ENCODE assay signal across 14 cellular contexts in the genomic region with DNA sequence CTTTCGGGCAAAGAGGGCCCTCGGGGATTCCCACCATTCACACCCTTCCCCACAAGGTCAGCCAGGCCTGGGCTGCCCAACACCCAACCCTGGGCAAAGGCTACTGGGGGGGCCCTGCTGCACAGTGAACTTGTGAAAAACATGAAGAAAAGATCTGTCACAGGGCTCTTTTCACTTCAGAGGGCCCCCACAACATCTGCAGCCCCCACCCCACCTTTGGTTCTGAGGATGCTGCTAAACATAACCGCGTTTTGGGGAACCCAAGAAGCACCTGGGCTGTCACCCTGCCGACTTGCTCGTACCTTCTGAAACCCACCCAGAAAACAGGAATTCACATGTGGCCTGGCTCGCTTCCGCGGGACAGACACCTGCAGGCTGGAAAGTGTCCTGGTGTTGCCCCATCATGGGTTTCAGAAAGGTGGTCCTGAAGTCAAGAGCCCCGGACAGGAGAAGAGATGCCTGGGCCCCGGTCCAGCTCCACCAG. TPM values are rescaled to one million over a fixed set of nuclear protein-coding genes. Genes with fewer than 3 reads are reported as not detected.
DNase-seq lines count a peak whose midpoint lies in the region; ATAC-seq and TF ChIP-seq lines count a peak whose summit lies in the region.
"Had no signal": no experiment of that assay in that cellular context is flagged by ENCODE, and none has a peak within 500 bp of the region (broad histone marks: within the 10 kb centered on the region; RNA-seq: fewer than 3 reads in every experiment).

No MANE protein-coding gene starts in this region.

- H2BK15ac ChIP-seq in neuronal stem cell (ENCODE audit: low read length) = no peak overlapping the region

- H3K4me3 Mint-ChIP-seq in CD14-positive monocyte = no peak overlapping the region
- peak overlapping the region; percentile 72 for H3K4me3 Mint-ChIP-seq in memory B cell

- no peak overlapping the region for H3K4me3 ChIP-seq in neuronal stem cell (ENCODE audit: low read length in 2 of 2)

- H3K9me3 ChIP-seq in neuronal stem cell (replicated peaks in 1 of 2; ENCODE audit: control insufficient read depth in 2 of 2, insufficient read depth in 1 of 2, low read depth in 1 of 2, low read length in 2 of 2) = no peaks in the 10 kb centered on the region

- no peak overlapping the region for H2AK5ac ChIP-seq in neuronal stem cell (ENCODE audit: low read depth, low read length)

- no CpG with 5 or more reads among the region's 11 CpGs for WGBS in neuronal stem cell (ENCODE audit: extremely low coverage in 2 of 2, insufficient read length in 2 of 2, insufficient replicate concordance in 1 of 2), 2 donors

- H2BK120ac ChIP-seq in neuronal stem cell (ENCODE audit: low read depth, low read length) = no peak overlapping the region

- H3K4me1 Mint-ChIP-seq in CD14-positive monocyte (peaks cover 73% of the 10 kb centered on the region), memory B cell (peaks cover 74% of the 10 kb centered on the region)

- DNase-seq in CD14-positive monocyte (ENCODE audit: low spot score) (peak; percentile 38), NAMALWA (ENCODE audit: low spot score) (peak; percentile 54), memory B cell (ENCODE audit: low spot score in 2 of 2) (no peak), GF-D8 (lab: John Stamatoyannopoulos, UW) (no peak), neuronal stem cell (ENCODE audit: low spot score) (no peak), NCI-H187 treated with DMSO at 0.1 percent for 48 hours (lab: John Stamatoyannopoulos, UW) (no peak)
- DNase-seq: anterior cingulate cortex, C1 segment of cervical spinal cord, MV-4-11, substantia nigra, T-helper 9 cell had no signal

- peaks cover 10 to 18% of the 10 kb centered on the region in 2 donors for H3K4me1 ChIP-seq in neuronal stem cell (ENCODE audit: control insufficient read depth in 2 of 2, insufficient read depth in 1 of 2, low read depth in 1 of 2, low read length in 2 of 2)

- H3K27me3 ChIP-seq in neuronal stem cell (ENCODE audit: control insufficient read depth in 3 of 3, insufficient read depth in 3 of 3, low read depth in 1 of 3, low read length in 3 of 3) = peaks cover 0 to 3% (median 0%) of the 10 kb centered on the region in 3 experiments

- H3K4me2 ChIP-seq in neuronal stem cell (ENCODE audit: insufficient read depth, low read length, poor library complexity, severe bottlenecking) = no peak overlapping the region

- intact Hi-C loops in CD14-positive monocyte (cut with micrococcal nuclease) = loop anchor here (2.0 to 5.0 kb wide), 2 partner anchors 19 to 34 kb away; no protein-coding TSS in a partner anchor

- H3K79me1 ChIP-seq in neuronal stem cell (ENCODE audit: low read depth, low read length) = no peaks in the 10 kb centered on the region

- no peak overlapping the region for H3K4ac ChIP-seq in neuronal stem cell (ENCODE audit: low read length)

- H3K23ac ChIP-seq in neuronal stem cell (ENCODE audit: low read depth, low read length, poor library complexity) = no peak overlapping the region

- H4K91ac ChIP-seq in neuronal stem cell (ENCODE audit: low read depth, low read length, poor library complexity) = no peak overlapping the region

- H3K9me3 Mint-ChIP-seq in CD14-positive monocyte (peaks cover 0 to 2% (median 0%) of the 10 kb centered on the region in 7 donors), memory B cell (no peaks in the 10 kb centered on the region)

- no peak overlapping the region for H3K18ac ChIP-seq in neuronal stem cell (ENCODE audit: low read length)

- no peak overlapping the region for H2AFZ ChIP-seq in neuronal stem cell (ENCODE audit: low read length)

- H3K36me3 Mint-ChIP-seq in CD14-positive monocyte (peaks cover 54 to 57% of the 10 kb centered on the region in 2 donors), memory B cell (peaks cover 26% of the 10 kb centered on the region)

- ATAC-seq in GM18511 (IDR thresholded peaks at IDR 0.05; ENCODE audit: unreplicated experiment) = peak; percentile 23
- ATAC-seq in memory B cell (ENCODE audit: low read depth) = peak; percentile 24
- ATAC-seq in HG03025 (IDR thresholded peaks at IDR 0.05; ENCODE audit: low FRiP score, unreplicated experiment) = no peak
- ATAC-seq: Panc1 had no signal

- H3K27me3 Mint-ChIP-seq in CD14-positive monocyte (ENCODE audit: low read depth in 3 of 3) (peaks cover 0 to 4% (median 0%) of the 10 kb centered on the region in 3 donors), memory B cell (no peaks in the 10 kb centered on the region)

- H4K8ac ChIP-seq in neuronal stem cell (ENCODE audit: low read depth, low read length) = no peak overlapping the region

- H3K14ac ChIP-seq in neuronal stem cell (ENCODE audit: low read length) = no peak overlapping the region

- no peak for TF ChIP-seq CTCF in CD14-positive monocyte (IDR thresholded peaks at IDR 0.05)

- H3K27ac Mint-ChIP-seq in CD14-positive monocyte (peak overlapping the region in 4 of 7 donors; percentile 20 to 79 (median 59)), memory B cell (peak overlapping the region; percentile 75)

- H2BK5ac ChIP-seq in neuronal stem cell (ENCODE audit: low read length) = no peak overlapping the region

- peaks cover 0 to 2% of the 10 kb centered on the region in 2 donors for H3K36me3 ChIP-seq in neuronal stem cell (replicated peaks in 1 of 2; ENCODE audit: control insufficient read depth in 2 of 2, insufficient read depth in 2 of 2, low read length in 2 of 2)

- no peak overlapping the region for H2BK12ac ChIP-seq in neuronal stem cell (ENCODE audit: low read length)

- H3K27ac ChIP-seq in neuronal stem cell (replicated peaks; ENCODE audit: low read length) = no peak overlapping the region

- H3K9ac ChIP-seq in neuronal stem cell (ENCODE audit: low read depth, low read length, poor library complexity) = no peak overlapping the region

RNA-seq across cellular contexts. Expression of a gene that starts 29.3 kb away (rescaled TPM):
- polyA plus RNA-seq in CD14-positive monocyte = 10 to 100 TPM; 27.6 to 38.6 TPM
- polyA plus RNA-seq in neuronal stem cell (2013, experiment 1 of 2) = 13.2 TPM
- 13.0 TPM for polyA plus RNA-seq in neuronal stem cell (2013, experiment 2 of 2)

Comparison
In these comparisons a context has a peak if more than half of its experiments do, and no peak if none do; other contexts are left out.
1. DNase-seq: peak in CD14-positive monocyte (single experiment) and NAMALWA (single experiment); none in memory B cell (0 of 2), GF-D8 (single experiment), neuronal stem cell (single experiment) and NCI-H187 treated with DMSO at 0.1 percent for 48 hours (single experiment).